ENCODE assay signal across 13 cellular contexts in the genomic region with DNA sequence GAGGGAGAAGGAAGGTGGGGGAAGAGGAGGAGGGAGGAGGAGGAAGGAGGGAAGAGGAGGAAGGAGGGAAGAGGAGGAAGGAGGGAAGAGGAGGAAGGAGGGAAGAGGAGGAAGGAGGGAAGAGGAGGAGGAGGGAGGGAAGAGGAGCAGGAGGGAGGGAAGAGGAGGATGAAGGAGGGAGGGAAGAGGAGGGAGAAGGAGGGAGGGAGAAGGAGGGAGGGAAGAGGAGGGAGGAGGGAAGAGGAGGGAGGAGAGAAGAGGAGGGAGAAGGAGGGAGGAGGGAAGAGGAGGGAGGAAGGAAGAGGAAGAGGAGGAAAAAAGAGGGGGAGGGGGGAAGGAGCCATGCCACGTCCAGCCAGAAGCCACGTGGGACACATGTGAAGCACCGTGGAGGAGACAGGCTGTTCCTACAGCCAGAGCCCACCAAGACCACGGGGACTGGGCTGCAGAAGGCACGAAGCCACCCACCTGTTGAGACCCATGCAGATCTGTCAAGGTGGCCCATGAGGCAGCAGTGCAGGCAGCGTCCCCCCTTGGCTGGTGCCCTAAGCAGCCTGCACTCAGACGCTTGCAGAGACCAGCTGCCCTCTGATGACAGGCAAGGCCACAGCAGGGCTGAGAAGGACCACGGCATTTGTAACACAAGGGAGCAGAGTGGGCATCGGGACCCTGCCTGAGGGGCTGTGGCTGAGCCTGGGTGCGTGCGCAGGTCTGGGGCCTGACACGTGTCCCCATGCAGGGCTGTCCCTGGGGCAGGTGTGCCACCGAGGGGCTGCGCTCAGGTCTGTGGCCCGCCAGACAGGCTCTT. TPM values are rescaled to one million over a fixed set of nuclear protein-coding genes. Genes with fewer than 3 reads are reported as not detected.
DNase-seq lines count a peak whose midpoint lies in the region.
"Had no signal": no experiment of that assay in that cellular context is flagged by ENCODE, and none has a peak within 500 bp of the region (broad histone marks: within the 10 kb centered on the region; RNA-seq: fewer than 3 reads in every experiment).

No MANE protein-coding gene starts in this region.

- H3K36me3 ChIP-seq in adipocyte (ENCODE audit: control insufficient read depth, insufficient read depth, low read length, severe bottlenecking) (peaks cover 33% of the 10 kb centered on the region), mesenchymal stem cell (ENCODE audit: control insufficient read depth in 1 of 2, insufficient read depth in 2 of 2, low read depth in 1 of 2, low read length in 2 of 2) (peaks cover 20 to 72% of the 10 kb centered on the region in 2 experiments)

- H3K4me2 ChIP-seq in mesenchymal stem cell (ENCODE audit: low read length, poor library complexity, severe bottlenecking) = no peak overlapping the region

- H3K4me1 ChIP-seq in adipocyte (ENCODE audit: control insufficient read depth, insufficient read depth, low read length) (peaks cover 10% of the 10 kb centered on the region), mesenchymal stem cell (ENCODE audit: control insufficient read depth, insufficient read depth, low read depth, low read length) (peaks cover 27% of the 10 kb centered on the region)
- H3K4me1 ChIP-seq: Caco-2 had no signal

- H4K8ac ChIP-seq in mesenchymal stem cell (ENCODE audit: low read length) = no peak overlapping the region

- no peak overlapping the region for H2BK5ac ChIP-seq in mesenchymal stem cell (ENCODE audit: low read depth, low read length, poor library complexity, severe bottlenecking)

- H2BK120ac ChIP-seq in mesenchymal stem cell (ENCODE audit: low read depth, low read length) = no peak overlapping the region

- H3K9me3 ChIP-seq in adipocyte (ENCODE audit: control insufficient read depth, low read length) (no peaks in the 10 kb centered on the region), mesenchymal stem cell (ENCODE audit: control insufficient read depth, low read length) (no peaks in the 10 kb centered on the region)

- peaks cover 26% of the 10 kb centered on the region for H3K79me1 ChIP-seq in mesenchymal stem cell (replicated peaks; ENCODE audit: low read length, poor library complexity, severe bottlenecking)

- 98% methylated on average over 15 of the region's 15 CpGs for WGBS in mesenchymal stem cell

- H3K4me3 ChIP-seq in adipocyte (ENCODE audit: low read length) (no peak overlapping the region), mesenchymal stem cell (ENCODE audit: insufficient read depth in 1 of 2, low read depth in 1 of 2, low read length in 2 of 2) (no peak overlapping the region)

- H2BK15ac ChIP-seq in mesenchymal stem cell (ENCODE audit: low read depth, poor library complexity, severe bottlenecking) = no peak overlapping the region

- no peak overlapping the region for H2AFZ ChIP-seq in mesenchymal stem cell (ENCODE audit: low read depth, low read length)

- no peaks in the 10 kb centered on the region for H3K27me3 ChIP-seq in adipocyte (replicated peaks; ENCODE audit: control insufficient read depth, insufficient read depth, low read length)
- H3K27me3 ChIP-seq in mesenchymal stem cell (ENCODE audit: control insufficient read depth in 1 of 2, insufficient read depth in 1 of 2, low read length in 2 of 2) = no peaks in the 10 kb centered on the region

- no peak overlapping the region for H3K14ac ChIP-seq in mesenchymal stem cell (ENCODE audit: low read length in 2 of 2)

- no peak overlapping the region for H2AK5ac ChIP-seq in mesenchymal stem cell (ENCODE audit: low read length, severe bottlenecking)

- no peak overlapping the region for H4K91ac ChIP-seq in mesenchymal stem cell (ENCODE audit: low read length)

- no peak overlapping the region for H3K23ac ChIP-seq in mesenchymal stem cell (ENCODE audit: low read length in 2 of 2)

- no peak overlapping the region for H3K18ac ChIP-seq in mesenchymal stem cell (ENCODE audit: low read depth in 1 of 2, low read length in 2 of 2)

- DNase-seq in NCI-H345 (lab: John Stamatoyannopoulos, UW) (peak; percentile 22), NCI-H345 treated with DMSO at 0.1 percent for 48 hours (lab: John Stamatoyannopoulos, UW; ENCODE audit: unreplicated experiment) (no peak), adipocyte (ENCODE audit: low read depth) (peak; percentile 15), mesenchymal stem cell (peak; percentile 35), DMS 273 (lab: John Stamatoyannopoulos, UW; ENCODE audit: unreplicated experiment) (no peak)
- DNase-seq in activated T-cell treated with anti-CD3 and anti-CD28 coated beads, Interleukin-2, amount 50 U/mL, for 1 hour = no peak
- DNase-seq: activated CD4-positive, alpha-beta T cell treated with anti-CD3 and anti-CD28 coated beads for 48 hours; Caco-2; effector CD8-positive, alpha-beta T cell; KG1; stimulated activated CD4-positive, alpha-beta T cell treated with anti-CD3 and anti-CD28 coated beads, Interleukin-4, amount 100 ng/mL, for 1 hour; stimulated activated naive CD4-positive, alpha-beta T cell; T-helper 17 cell had no signal

- H3K4ac ChIP-seq in mesenchymal stem cell (ENCODE audit: low read depth in 1 of 2, low read length in 2 of 2) = no peak overlapping the region

- no peak overlapping the region for H2BK12ac ChIP-seq in mesenchymal stem cell (ENCODE audit: low read length in 2 of 2)

- no peak overlapping the region for H3K27ac ChIP-seq in mesenchymal stem cell (ENCODE audit: low read length, poor library complexity, severe bottlenecking)

- H3K9ac ChIP-seq in adipocyte (ENCODE audit: low read length) = no peak overlapping the region
- no peak overlapping the region for H3K9ac ChIP-seq in mesenchymal stem cell (ENCODE audit: low read length)

RNA-seq across cellular contexts. Expression of a gene that starts 10.3 kb away (rescaled TPM):
- 206 TPM for polyA plus RNA-seq in mesenchymal stem cell (2013, experiment 1 of 2)
- 215 TPM for polyA plus RNA-seq in mesenchymal stem cell (2013, experiment 2 of 2)

RNA-seq across cellular contexts. Expression of a gene that starts 10.6 kb away (rescaled TPM):
- polyA plus RNA-seq in mesenchymal stem cell (2013, experiment 1 of 2) = 17.7 TPM
- 18.9 TPM for polyA plus RNA-seq in mesenchymal stem cell (2013, experiment 2 of 2)

RNA-seq across cellular contexts. Expression of a gene that starts 26.7 kb away (rescaled TPM):
- 4.5 TPM for polyA plus RNA-seq in mesenchymal stem cell (2013, experiment 1 of 2)
- 4.3 TPM for polyA plus RNA-seq in mesenchymal stem cell (2013, experiment 2 of 2)

RNA-seq across cellular contexts. Expression of a gene that starts 45.7 kb away (rescaled TPM):
- polyA plus RNA-seq in mesenchymal stem cell (2013, experiment 1 of 2) = 54.5 TPM
- polyA plus RNA-seq in mesenchymal stem cell (2013, experiment 2 of 2) = 52.5 TPM

Comparison
In these comparisons a context has a peak if more than half of its experiments do, and no peak if none do; other contexts are left out.
1. DNase-seq: peak in NCI-H345 (single experiment), adipocyte (single experiment) and mesenchymal stem cell (single experiment); none in NCI-H345 treated with DMSO at 0.1 percent for 48 hours (single experiment), activated T-cell treated with anti-CD3 and anti-CD28 coated beads, Interleukin-2, amount 50 U/mL, for 1 hour (single experiment) and DMS 273 (single experiment).